Comparison of ENCODE assay signal across 12 cellular contexts in genomic region chr9:35001803-35002502, GRCh38. TPM values are rescaled to one million over a fixed set of nuclear protein-coding genes. Genes with fewer than 3 reads are reported as not detected.
A peak's percentile ranks its signal among the peaks of the same experiment; 100 is the strongest.
DNase-seq lines count a peak whose midpoint lies in the region; ATAC-seq and TF ChIP-seq lines count a peak whose summit lies in the region.
"Had no signal": no experiment of that assay in that cellular context is flagged by ENCODE, and none has a peak within 500 bp of the region (broad histone marks: within the 10 kb centered on the region; RNA-seq: fewer than 3 reads in every experiment).

No MANE protein-coding gene starts in this region.

- no peak overlapping the region for H3K4me3 Mint-ChIP-seq in activated T-helper 2 cell treated with anti-CD3 and anti-CD28 coated beads, Interferon-gamma antibody, Interleukin-2, Interleukin-4, amounts not matched to agents 10 μg/mL and 5 μg/mL and 100 μg/mL, durations not matched to agents 14 hours and 24 hours and 36 hours (ENCODE audit: low read depth)

- peaks cover 1% of the 10 kb centered on the region for H3K36me3 Mint-ChIP-seq in activated T-helper 2 cell treated with anti-CD3 and anti-CD28 coated beads, Interferon-gamma antibody, Interleukin-2, Interleukin-4, amounts not matched to agents 10 μg/mL and 5 μg/mL and 100 μg/mL, durations not matched to agents 14 hours and 24 hours and 36 hours (ENCODE audit: low read depth)

- TF ChIP-seq CTCF in lower lobe of right lung (IDR thresholded peaks at IDR 0.05) = no peak

- no peaks in the 10 kb centered on the region for H3K27me3 ChIP-seq in lower lobe of right lung (ENCODE audit: low read depth)
- H3K27me3 ChIP-seq: ovary, uterus had no signal

- H3K9me3 Mint-ChIP-seq in activated T-helper 2 cell treated with anti-CD3 and anti-CD28 coated beads, Interferon-gamma antibody, Interleukin-2, Interleukin-4, amounts not matched to agents 10 μg/mL and 5 μg/mL and 100 μg/mL, durations not matched to agents 14 hours and 24 hours and 36 hours = no peaks in the 10 kb centered on the region

- peaks cover 34% of the 10 kb centered on the region for H3K4me1 Mint-ChIP-seq in activated T-helper 2 cell treated with anti-CD3 and anti-CD28 coated beads, Interferon-gamma antibody, Interleukin-2, Interleukin-4, amounts not matched to agents 10 μg/mL and 5 μg/mL and 100 μg/mL, durations not matched to agents 14 hours and 24 hours and 36 hours (ENCODE audit: low read depth)

- H3K27ac ChIP-seq in lower lobe of right lung = no peak overlapping the region
- H3K27ac ChIP-seq: ovary, RWPE1, uterus had no signal

- ATAC-seq in GM21447 (IDR thresholded peaks at IDR 0.05; ENCODE audit: unreplicated experiment) (peak; percentile 81), lower lobe of right lung (peak; percentile 23 to 58), GM18502 (IDR thresholded peaks at IDR 0.05; ENCODE audit: poor library complexity, unreplicated experiment) (no peak), GM18498 (IDR thresholded peaks at IDR 0.05; ENCODE audit: unreplicated experiment) (no peak)
- ATAC-seq: left ventricle myocardium superior had no signal

- no peaks in the 10 kb centered on the region for H3K27me3 Mint-ChIP-seq in activated T-helper 2 cell treated with anti-CD3 and anti-CD28 coated beads, Interferon-gamma antibody, Interleukin-2, Interleukin-4, amounts not matched to agents 10 μg/mL and 5 μg/mL and 100 μg/mL, durations not matched to agents 14 hours and 24 hours and 36 hours (ENCODE audit: low read depth)

- H3K9me3 ChIP-seq in lower lobe of right lung = no peaks in the 10 kb centered on the region
- H3K9me3 ChIP-seq: ovary, uterus had no signal

- H3K4me3 ChIP-seq in lower lobe of right lung = no peak overlapping the region
- H3K4me3 ChIP-seq: ovary, uterus had no signal

- intact Hi-C loops in activated T-helper 2 cell treated with anti-CD3 and anti-CD28 coated beads, Interferon-gamma antibody, Interleukin-2, Interleukin-4, amounts not matched to agents 10 μg/mL and 5 μg/mL and 100 μg/mL, durations not matched to agents 14 hours and 24 hours and 36 hours (cut with micrococcal nuclease) = loop anchor here (2.0 to 5.0 kb wide), 2 partner anchors 13 to 35 kb away; partner anchors contain the start of gene DNAJB5
- intact Hi-C loops in lower lobe of right lung (cut with DNase I) = no loop called here

- peak; percentile 69 for DNase-seq in ELR (ENCODE audit: low read depth)
- no peak for DNase-seq in activated T-helper 2 cell treated with anti-CD3 and anti-CD28 coated beads, Interferon-gamma antibody, Interleukin-2, Interleukin-4, amounts not matched to agents 10 μg/mL and 5 μg/mL and 100 μg/mL, durations not matched to agents 14 hours and 24 hours and 36 hours (ENCODE audit: low spot score)
- no peak for DNase-seq in lower lobe of right lung
- DNase-seq in activated CD8-positive, alpha-beta memory T cell treated with anti-CD3 and anti-CD28 coated beads, Interleukin-2, amount 50 U/mL, for 48 hours = no peak
- DNase-seq: left ventricle myocardium superior, NCI-H1436 treated with DMSO at 0.1 percent for 48 hours, ovary, uterus had no signal

- peak overlapping the region; percentile 58 for H3K27ac Mint-ChIP-seq in activated T-helper 2 cell treated with anti-CD3 and anti-CD28 coated beads, Interferon-gamma antibody, Interleukin-2, Interleukin-4, amounts not matched to agents 10 μg/mL and 5 μg/mL and 100 μg/mL, durations not matched to agents 14 hours and 24 hours and 36 hours

- H3K4me1 ChIP-seq in lower lobe of right lung = peaks cover 8% of the 10 kb centered on the region
- H3K4me1 ChIP-seq: uterus had no signal

- peaks cover 4% of the 10 kb centered on the region for H3K36me3 ChIP-seq in lower lobe of right lung
- H3K36me3 ChIP-seq: ovary, uterus had no signal

RNA-seq across cellular contexts. Expression of gene DNAJB5, which starts 12.4 kb away (rescaled TPM):
- total RNA-seq in activated T-helper 2 cell treated with anti-CD3 and anti-CD28 coated beads, Interferon-gamma antibody, Interleukin-2, Interleukin-4, amounts not matched to agents 10 μg/mL and 5 μg/mL and 100 μg/mL, durations not matched to agents 14 hours and 24 hours and 36 hours = 7.5 and 11.3 TPM in 2 replicates
- 6.0 TPM for total RNA-seq in lower lobe of right lung

RNA-seq across cellular contexts. Expression of gene PHF24, which starts 43.9 kb away (rescaled TPM):
- total RNA-seq in activated T-helper 2 cell treated with anti-CD3 and anti-CD28 coated beads, Interferon-gamma antibody, Interleukin-2, Interleukin-4, amounts not matched to agents 10 μg/mL and 5 μg/mL and 100 μg/mL, durations not matched to agents 14 hours and 24 hours and 36 hours = 0.11 TPM in 1 of 2 replicates, not detected in the other
- 1.3 TPM for total RNA-seq in lower lobe of right lung

Comparison
In these comparisons a context has a peak if more than half of its experiments do, and no peak if none do; other contexts are left out.
1. ATAC-seq: peak in GM21447 (single experiment) and lower lobe of right lung (2 of 2); none in GM18502 (single experiment) and GM18498 (single experiment).